In genomic region chr17:78403822-78404221, GRCh38 we compare ENCODE assay signal across 17 cellular contexts. TPM values are rescaled to one million over a fixed set of nuclear protein-coding genes. Genes with fewer than 3 reads are reported as not detected.
A peak's percentile ranks its signal among the peaks of the same experiment; 100 is the strongest.
DNase-seq lines count a peak whose midpoint lies in the region; ATAC-seq lines count a peak whose summit lies in the region.
"Had no signal": no experiment of that assay in that cellular context is flagged by ENCODE, and none has a peak within 500 bp of the region (broad histone marks: within the 10 kb centered on the region; RNA-seq: fewer than 3 reads in every experiment).

No MANE protein-coding gene starts in this region.

- H2BK12ac ChIP-seq in neuronal stem cell (ENCODE audit: low read length) = no peak overlapping the region

- no peak overlapping the region for H4K8ac ChIP-seq in neuronal stem cell (ENCODE audit: low read depth, low read length)

- H3K36me3 Mint-ChIP-seq in activated T-helper 17 cell treated with anti-CD3 and anti-CD28 coated beads, Interleukin-2, amount 50 U/mL, for 72 hours (ENCODE audit: low read depth) = peaks cover 98% of the 10 kb centered on the region

- no peak overlapping the region for H3K4me3 ChIP-seq in right cardiac atrium (ENCODE audit: low read length)
- no peak overlapping the region for H3K4me3 ChIP-seq in neuronal stem cell (ENCODE audit: low read length in 2 of 2)
- H3K4me3 ChIP-seq: A549 had no signal

- DNase-seq in right cardiac atrium (peak in 2 of 3 donors; percentile 11 to 37), left ventricle myocardium superior (no peak), neuronal stem cell (ENCODE audit: low spot score) (no peak), NCI-H187 treated with DMSO at 0.1 percent for 48 hours (lab: John Stamatoyannopoulos, UW) (no peak), hippocampal formation (lab: John Stamatoyannopoulos, UW) (no peak)
- DNase-seq: BE2C; CD8-positive, alpha-beta T cell; COR-L47; DMS153; DND-41; GDM1; IMR-90 had no signal

- no peak overlapping the region for H2BK5ac ChIP-seq in neuronal stem cell (ENCODE audit: low read length)

- peak overlapping the region; percentile 65 for H3K23ac ChIP-seq in neuronal stem cell (ENCODE audit: low read depth, low read length, poor library complexity)

- H3K79me1 ChIP-seq in neuronal stem cell (ENCODE audit: low read depth, low read length) = peaks cover 33% of the 10 kb centered on the region

- no peak overlapping the region for H2AK5ac ChIP-seq in neuronal stem cell (ENCODE audit: low read depth, low read length)

- no peaks in the 10 kb centered on the region for H3K9me3 Mint-ChIP-seq in activated T-helper 17 cell treated with anti-CD3 and anti-CD28 coated beads, Interleukin-2, amount 50 U/mL, for 72 hours
- H3K9me3 Mint-ChIP-seq: CD8-positive, alpha-beta T cell had no signal

- H3K27me3 ChIP-seq in right cardiac atrium (ENCODE audit: control insufficient read depth, insufficient read depth) (no peaks in the 10 kb centered on the region), neuronal stem cell (ENCODE audit: control insufficient read depth in 3 of 3, insufficient read depth in 3 of 3, low read depth in 1 of 3, low read length in 3 of 3) (no peaks in the 10 kb centered on the region)
- H3K27me3 ChIP-seq: BE2C had no signal

- peak overlapping the region; percentile 44 for H3K9ac ChIP-seq in neuronal stem cell (ENCODE audit: low read depth, low read length, poor library complexity)

- H3K27me3 Mint-ChIP-seq in activated T-helper 17 cell treated with anti-CD3 and anti-CD28 coated beads, Interleukin-2, amount 50 U/mL, for 72 hours = no peaks in the 10 kb centered on the region

- no peak overlapping the region for H2BK120ac ChIP-seq in neuronal stem cell (ENCODE audit: low read depth, low read length)

- peak overlapping the region; percentile 49 for H3K27ac Mint-ChIP-seq in activated T-helper 17 cell treated with anti-CD3 and anti-CD28 coated beads, Interleukin-2, amount 50 U/mL, for 72 hours

- H3K4me1 ChIP-seq in right cardiac atrium (ENCODE audit: control insufficient read depth, insufficient read depth, low read length) (peaks cover 1% of the 10 kb centered on the region), neuronal stem cell (ENCODE audit: control insufficient read depth in 2 of 2, insufficient read depth in 1 of 2, low read depth in 1 of 2, low read length in 2 of 2) (no peaks in the 10 kb centered on the region)
- H3K4me1 ChIP-seq: BE2C had no signal

- H3K36me3 ChIP-seq in neuronal stem cell (replicated peaks in 1 of 2; ENCODE audit: control insufficient read depth in 2 of 2, insufficient read depth in 2 of 2, low read length in 2 of 2) = peaks cover 67 to 96% of the 10 kb centered on the region in 2 donors

- whole genome bisulfite sequencing in right cardiac atrium = 92% methylated on average over 14 of the region's 14 CpGs
- no CpG with 5 or more reads among the region's 14 CpGs for WGBS in neuronal stem cell (ENCODE audit: extremely low coverage in 2 of 2, insufficient read length in 2 of 2, insufficient replicate concordance in 1 of 2), 2 donors

- intact Hi-C loops in right cardiac atrium (cut with DNase I) = no loop called here
- intact Hi-C loops in left ventricle myocardium superior (cut with micrococcal nuclease) = no loop called here

- H3K4me2 ChIP-seq in neuronal stem cell (ENCODE audit: insufficient read depth, low read length, poor library complexity, severe bottlenecking) = no peak overlapping the region
- H3K4me2 ChIP-seq: A549 had no signal

- H3K4ac ChIP-seq in neuronal stem cell (ENCODE audit: low read length) = no peak overlapping the region

- no peak overlapping the region for H2BK15ac ChIP-seq in neuronal stem cell (ENCODE audit: low read length)

- no peak overlapping the region for H3K18ac ChIP-seq in neuronal stem cell (ENCODE audit: low read length)

- H2AFZ ChIP-seq in neuronal stem cell (ENCODE audit: low read length) = no peak overlapping the region

- H3K9me3 ChIP-seq in right cardiac atrium (ENCODE audit: control insufficient read depth, low read length) (no peaks in the 10 kb centered on the region), neuronal stem cell (replicated peaks in 1 of 2; ENCODE audit: control insufficient read depth in 2 of 2, insufficient read depth in 1 of 2, low read depth in 1 of 2, low read length in 2 of 2) (no peaks in the 10 kb centered on the region)
- H3K9me3 ChIP-seq: A549, BE2C had no signal

- no peak overlapping the region for H4K91ac ChIP-seq in neuronal stem cell (ENCODE audit: low read depth, low read length, poor library complexity)

- peak overlapping the region; percentile 21 for H3K14ac ChIP-seq in neuronal stem cell (ENCODE audit: low read length)

- H3K27ac ChIP-seq in right cardiac atrium (ENCODE audit: low read length) (no peak overlapping the region), neuronal stem cell (replicated peaks; ENCODE audit: low read length) (no peak overlapping the region)
- H3K27ac ChIP-seq: A549, C4-2B had no signal

- H3K4me3 Mint-ChIP-seq in activated T-helper 17 cell treated with anti-CD3 and anti-CD28 coated beads, Interleukin-2, amount 50 U/mL, for 72 hours = no peak overlapping the region
- H3K4me3 Mint-ChIP-seq: CD8-positive, alpha-beta T cell had no signal

- peaks cover 9% of the 10 kb centered on the region for H3K4me1 Mint-ChIP-seq in activated T-helper 17 cell treated with anti-CD3 and anti-CD28 coated beads, Interleukin-2, amount 50 U/mL, for 72 hours

- ATAC-seq in right cardiac atrium (no peak), left ventricle myocardium superior (no peak), HG03432 (IDR thresholded peaks at IDR 0.05; ENCODE audit: unreplicated experiment) (no peak)
- ATAC-seq in activated T-helper 17 cell treated with anti-CD3 and anti-CD28 coated beads, Interleukin-2, amount 50 U/mL, for 72 hours (replicated peaks) = no peak
- ATAC-seq: A549; CD8-positive, alpha-beta T cell; HCT116 had no signal

RNA-seq across cellular contexts. Expression of gene PGS1, which starts 25.4 kb away (rescaled TPM):
- total RNA-seq in right cardiac atrium (10 to 100 TPM; 20.2 to 22.2 (median 20.8) TPM), left ventricle myocardium superior (18.3 TPM)
- polyA plus RNA-seq in right cardiac atrium = 13.9 TPM
- 100 to 1,000 TPM in 1 of 2 donors, 10 to 100 TPM in 1; 76.1 to 101 TPM for total RNA-seq in activated T-helper 17 cell treated with anti-CD3 and anti-CD28 coated beads, Interleukin-2, amount 50 U/mL, for 72 hours
- 28.6 TPM for polyA plus RNA-seq in neuronal stem cell (2013, experiment 1 of 2)
- 27.5 TPM for polyA plus RNA-seq in neuronal stem cell (2013, experiment 2 of 2)

RNA-seq across cellular contexts. Expression of gene SOCS3, which starts 43.9 kb away (rescaled TPM):
- total RNA-seq in right cardiac atrium (10 to 100 TPM in 3 of 4 donors, 1 to 10 TPM in 1; 6.6 to 51.2 (median 11.6) TPM), left ventricle myocardium superior (11.1 TPM)
- 52.6 TPM for polyA plus RNA-seq in right cardiac atrium
- 100 to 1,000 TPM; 129 to 175 TPM for total RNA-seq in activated T-helper 17 cell treated with anti-CD3 and anti-CD28 coated beads, Interleukin-2, amount 50 U/mL, for 72 hours
- polyA plus RNA-seq in neuronal stem cell (2013, experiment 1 of 2) = 17.8 TPM
- polyA plus RNA-seq in neuronal stem cell (2013, experiment 2 of 2) = 18.2 TPM

Comparison
In these comparisons a context has a peak if more than half of its experiments do, and no peak if none do; other contexts are left out.
1. DNase-seq: peak in right cardiac atrium (2 of 3); none in left ventricle myocardium superior (single experiment), neuronal stem cell (single experiment), NCI-H187 treated with DMSO at 0.1 percent for 48 hours (single experiment) and hippocampal formation (0 of 2).